Comparison of ENCODE assay signal across 8 cellular contexts in genomic region chr4:165493359-165493758, GRCh38.
A peak's percentile ranks its signal among the peaks of the same experiment; 100 is the strongest.
DNase-seq lines count a peak whose midpoint lies in the region; ATAC-seq, FAIRE-seq and TF ChIP-seq lines count a peak whose summit lies in the region.

No MANE protein-coding gene starts in this region.

- H3K9me2 ChIP-seq in GM23248 (ENCODE audit: insufficient read depth), result no peaks in the 10 kb centered on the region

- intact Hi-C loops in HepG2 (cut with micrococcal nuclease; ENCODE audit: unreplicated experiment), result loop anchor here (2.0 to 5.0 kb wide), 2 partner anchors 43 to 599 kb away; no protein-coding TSS in a partner anchor

- H3K36me3 ChIP-seq in ES-I3 (ENCODE audit: insufficient read depth, low read length), result no peaks in the 10 kb centered on the region
- H3K36me3 ChIP-seq in GM23248 (ENCODE audit: low read depth), result no peaks in the 10 kb centered on the region
- peaks cover 5 to 46% of the 10 kb centered on the region in 2 experiments; a peak in 4 of 5 replicates for H3K36me3 ChIP-seq in HepG2 (replicated peaks in 1 of 2; ENCODE audit: control insufficient read depth in 1 of 2, insufficient read depth in 2 of 2, low read length in 2 of 2)

- H4K20me1 ChIP-seq in GM23248 (ENCODE audit: insufficient read depth), result no peaks in the 10 kb centered on the region
- H4K20me1 ChIP-seq in HepG2 (ENCODE audit: insufficient read depth, low read length), result no peaks in the 10 kb centered on the region

- H3K27me3 Mint-ChIP-seq in central memory CD8-positive, alpha-beta T cell, result peaks cover 36% of the 10 kb centered on the region

- H3K4me3 ChIP-seq in GM23248 (no peak overlapping the region), HepG2 (replicated peaks in 1 of 3; ENCODE audit: insufficient read depth in 1 of 3, low read depth in 2 of 3, low read length in 3 of 3) (no peak overlapping the region)

- H3K27ac ChIP-seq in GM23248, result no peak overlapping the region
- no peak overlapping the region for H3K27ac ChIP-seq in HepG2 (ENCODE audit: extremely low read length, insufficient read depth, low read length)

- no peak for TF ChIP-seq EP300 in HepG2 (IDR thresholded peaks at IDR 0.05; ENCODE audit: low read depth in 2 of 2, low read length in 2 of 2)
- no peak for TF ChIP-seq EP300 in HepG2 (CRISPR knock-in tag; IDR thresholded peaks at IDR 0.05; ENCODE audit: borderline replicate concordance)

- ATAC-seq in central memory CD8-positive, alpha-beta T cell (replicated peaks; ENCODE audit: extremely low read depth, poor library complexity, severe bottlenecking), result peak; percentile 71
- ATAC-seq in HepG2, result peak; percentile 87

- TF ChIP-seq POLR2A in HepG2 (IDR thresholded peaks at IDR 0.05; ENCODE audit: insufficient read depth in 1 of 2, low read depth in 2 of 2, low read length in 2 of 2), result no peak

- POLR2A ChIA-PET in HepG2 (lab: Yijun Ruan, JAX), result no interaction called here

- peak; percentile 71 for TF ChIP-seq CTCF in HepG2 (CRISPR knock-in tag; IDR thresholded peaks at IDR 0.05)

- H3F3A ChIP-seq in GM23248 (ENCODE audit: insufficient read depth), result no peaks in the 10 kb centered on the region

- H3K4me1 ChIP-seq in ES-I3 (ENCODE audit: insufficient read depth, low read length) (no peaks in the 10 kb centered on the region), GM23248 (ENCODE audit: insufficient read depth) (no peaks in the 10 kb centered on the region), HepG2 (ENCODE audit: insufficient read depth, low read length) (no peaks in the 10 kb centered on the region)

- H3K9me3 ChIP-seq in ES-I3 (ENCODE audit: control insufficient read depth, insufficient read depth, low read length), result no peaks in the 10 kb centered on the region
- H3K9me3 ChIP-seq in GM23248 (ENCODE audit: low read depth), result no peaks in the 10 kb centered on the region
- H3K9me3 ChIP-seq in HepG2 (ENCODE audit: low read length), result no peaks in the 10 kb centered on the region

- H3K4me2 ChIP-seq in GM23248 (ENCODE audit: unreplicated experiment), result no peak overlapping the region
- no peak overlapping the region for H3K4me2 ChIP-seq in HepG2 (ENCODE audit: low read depth, low read length)

- H3K27me3 ChIP-seq in GM23248 (replicated peaks; ENCODE audit: insufficient read depth) (no peaks in the 10 kb centered on the region), HepG2 (ENCODE audit: control insufficient read depth in 1 of 2, insufficient read depth in 2 of 2, low read length in 2 of 2) (no peaks in the 10 kb centered on the region)

- H3K9me3 Mint-ChIP-seq in central memory CD8-positive, alpha-beta T cell, result no peaks in the 10 kb centered on the region

- no peak overlapping the region for H3K27ac Mint-ChIP-seq in central memory CD8-positive, alpha-beta T cell (ENCODE audit: low read depth)

- H3K36me3 Mint-ChIP-seq in central memory CD8-positive, alpha-beta T cell (ENCODE audit: insufficient read depth), result no peaks in the 10 kb centered on the region

- H3K4me1 Mint-ChIP-seq in central memory CD8-positive, alpha-beta T cell, result peaks cover 5% of the 10 kb centered on the region

- FAIRE-seq in HepG2 (lab: Jason Lieb, UNC), result no peak

- peak; percentile 45 for DNase-seq in GM23248
- DNase-seq in Kasumi-1 (lab: John Stamatoyannopoulos, UW), result peak; percentile 81 to 84
- peak; percentile 3 to 33 (median 10) for DNase-seq in activated CD4-positive, CD25-positive, alpha-beta regulatory T cell (lab: John Stamatoyannopoulos, UW)
- DNase-seq in central memory CD8-positive, alpha-beta T cell (ENCODE audit: low spot score in 2 of 2), result peak; percentile 16 to 24
- DNase-seq in HepG2 (ENCODE audit: low spot score), result peak; percentile 27
- peak; percentile 36 to 67 (median 45) for DNase-seq in stimulated activated CD4-positive, alpha-beta T cell treated with anti-CD3 and anti-CD28 coated beads, TNF-alpha, amount 100 ng/mL, for 24 hours (ENCODE audit: low read depth in 3 of 3)
- DNase-seq in NCI-H774 (lab: John Stamatoyannopoulos, UW), result no peak

- no peak overlapping the region for H3K4me3 Mint-ChIP-seq in central memory CD8-positive, alpha-beta T cell

- no peaks in the 10 kb centered on the region for H3K79me2 ChIP-seq in GM23248 (ENCODE audit: insufficient read depth)
- no peaks in the 10 kb centered on the region for H3K79me2 ChIP-seq in HepG2 (ENCODE audit: insufficient read depth, low read length)

- H2AFZ ChIP-seq in GM23248 (no peak overlapping the region), HepG2 (ENCODE audit: low read length) (no peak overlapping the region)

- BruUV-seq in HepG2 (replicated peaks; lab: Mats Ljungman, UMichigan), result no TSS peak

- in situ Hi-C loops in GM23248 (cut with MboI), result no loop called here
- in situ Hi-C loops in HepG2 (cut with HindIII; ENCODE audit: extremely low pct_ligation_motif_present, low pct_unique_long_range_greater_than_20kb), result no loop called here

- TF ChIP-seq RAD21 in HepG2 (CRISPR knock-in tag; IDR thresholded peaks at IDR 0.05), result peak; percentile 43; the same call in 1 of the 2 replicates

- 76 to 81% methylated on average over 18 of the region's 18 CpGs for WGBS in GM23248 (ENCODE audit: low coverage in 1 of 2, low lambda C conversion rate in 2 of 2, missing lambda C conversion rate in 2 of 2), 2 experiments
- WGBS in HepG2 (ENCODE audit: low lambda C conversion rate), result 89% methylated on average over 18 of the region's 18 CpGs

- H3K9ac ChIP-seq in ES-I3 (ENCODE audit: low read depth, low read length) (peak overlapping the region; percentile 7; the same call in 1 of the 2 replicates), GM23248 (no peak overlapping the region), HepG2 (ENCODE audit: insufficient read depth, low read depth, low read length) (no peak overlapping the region)

- CTCF ChIA-PET in HepG2 (lab: Yijun Ruan, JAX; ENCODE audit: low intra/inter-chr PET ratio, low total read pairs), result no interaction called here

TF ChIP-seq in HepG2, 621 proteins besides CTCF, POLR2A, EP300 and RAD21 (continues in another document):
- TF ChIP-seq STAG1 (CRISPR knock-in tag; IDR thresholded peaks at IDR 0.05), result peak; percentile 73
- no peak for TF ChIP-seq ZBED4 (CRISPR knock-in tag; IDR thresholded peaks at IDR 0.05; ENCODE audit: borderline replicate concordance)
- TF ChIP-seq RERE (CRISPR knock-in tag; IDR thresholded peaks at IDR 0.05; ENCODE audit: low read depth), result no peak
- peak; percentile 92 for TF ChIP-seq ZBTB38 (CRISPR knock-in tag; IDR thresholded peaks at IDR 0.05)
